ENCODE assay signal across 8 cellular contexts in the genomic region with DNA sequence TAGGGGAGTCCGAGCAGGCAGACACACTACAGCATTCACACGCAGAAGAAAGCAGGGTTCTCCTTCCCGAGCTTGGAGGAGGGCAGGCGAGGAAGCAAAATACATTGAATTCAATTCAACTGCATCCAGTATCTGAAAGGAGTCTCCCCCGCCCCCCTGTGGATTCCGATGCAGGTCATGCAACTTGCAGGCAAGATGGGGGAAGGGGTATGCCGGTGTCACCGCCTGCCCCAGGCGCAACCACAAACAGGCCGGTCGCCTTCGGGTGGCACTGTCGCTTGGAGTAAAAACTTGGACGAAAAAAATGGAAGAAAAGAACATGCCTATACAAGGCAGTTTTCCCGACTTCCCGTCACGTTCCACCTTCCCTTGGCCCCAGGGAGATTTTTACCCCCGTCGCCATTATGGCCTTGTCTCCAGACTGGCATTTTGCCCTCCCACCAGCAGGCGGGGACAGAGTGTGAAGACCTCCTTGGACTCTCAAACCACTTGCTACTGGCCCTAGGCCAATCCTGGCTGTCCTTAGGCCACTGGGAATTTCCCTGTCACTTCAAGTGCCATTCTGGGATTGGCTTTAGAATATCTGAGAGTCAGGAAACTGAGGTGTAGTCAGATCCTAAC. TPM values are rescaled to one million over a fixed set of nuclear protein-coding genes. Genes with fewer than 3 reads are reported as not detected.
DNase-seq lines count a peak whose midpoint lies in the region; ATAC-seq, FAIRE-seq and TF ChIP-seq lines count a peak whose summit lies in the region.

No MANE protein-coding gene starts in this region.

- no peak overlapping the region for H3K4me3 ChIP-seq in MG63

- peaks cover 27% of the 10 kb centered on the region for H3K27me3 ChIP-seq in MG63

- peaks cover 35% of the 10 kb centered on the region for H3K4me1 Mint-ChIP-seq in nephron

- no peaks in the 10 kb centered on the region for H3K36me3 ChIP-seq in MG63

- no peaks in the 10 kb centered on the region for H3K36me3 Mint-ChIP-seq in nephron (ENCODE audit: low read depth)

- peak overlapping the region; percentile 83 to 92 (median 88) for H3K4me3 Mint-ChIP-seq in nephron

- peak in 2 of 3 experiments; percentile 26 to 34 for TF ChIP-seq CTCF in nephron (IDR thresholded peaks at IDR 0.05; ENCODE audit: unreplicated experiment in 3 of 3)

- peaks cover 93% of the 10 kb centered on the region for H3K27me3 Mint-ChIP-seq in nephron (ENCODE audit: low read depth)

- ATAC-seq in GM21528 (IDR thresholded peaks at IDR 0.05; ENCODE audit: low FRiP score, unreplicated experiment): no peak

- DNase-seq in EH (ENCODE audit: low read depth) (peak; percentile 10), MG63 (peak; percentile 21), cerebellum (ENCODE audit: low spot score) (peak; percentile 65), urothelium cell line (ENCODE audit: low spot score) (no peak), NCI-H510A treated with DMSO at 0.1 percent for 48 hours (lab: John Stamatoyannopoulos, UW) (no peak)
- DNase-seq in stimulated activated CD4-positive, alpha-beta T cell treated with anti-CD3 and anti-CD28 coated beads, Interleukin-2, amount 100 ng/mL, for 48 hours: no peak

- H3K9me3 ChIP-seq in MG63: no peaks in the 10 kb centered on the region

- FAIRE-seq in urothelium cell line (lab: Jason Lieb, UNC): no peak

- H3K9me3 Mint-ChIP-seq in nephron: no peaks in the 10 kb centered on the region

- peak overlapping the region in 1 of 3 experiments; percentile 15 for H3K27ac Mint-ChIP-seq in nephron

RNA-seq across cellular contexts. Expression of gene NTRK3, which starts 1.6 kb away (rescaled TPM):
- 4.0 TPM in 1 of 2 replicates, not detected in the other for total RNA-seq in MG63 (2014; rRNA removed; shearing (Covaris generic); ENCODE audit: low replicate concordance)
- 91.4 TPM for total RNA-seq in cerebellum

Comparison
In these comparisons a context has a peak if more than half of its experiments do, and no peak if none do; other contexts are left out.
1. DNase-seq: peak in EH (single experiment), MG63 (single experiment) and cerebellum (single experiment); none in urothelium cell line (single experiment), stimulated activated CD4-positive, alpha-beta T cell treated with anti-CD3 and anti-CD28 coated beads, Interleukin-2, amount 100 ng/mL, for 48 hours (0 of 2) and NCI-H510A treated with DMSO at 0.1 percent for 48 hours (single experiment).
2. RNA of gene NTRK3, which starts 1.6 kb away (total RNA-seq): 91.4 TPM in cerebellum (single experiment); 4.0 TPM in MG63; every median in the first group is over 10 times any median in the second.